18 cellular contexts compared by ENCODE assay signal in the genomic region with DNA sequence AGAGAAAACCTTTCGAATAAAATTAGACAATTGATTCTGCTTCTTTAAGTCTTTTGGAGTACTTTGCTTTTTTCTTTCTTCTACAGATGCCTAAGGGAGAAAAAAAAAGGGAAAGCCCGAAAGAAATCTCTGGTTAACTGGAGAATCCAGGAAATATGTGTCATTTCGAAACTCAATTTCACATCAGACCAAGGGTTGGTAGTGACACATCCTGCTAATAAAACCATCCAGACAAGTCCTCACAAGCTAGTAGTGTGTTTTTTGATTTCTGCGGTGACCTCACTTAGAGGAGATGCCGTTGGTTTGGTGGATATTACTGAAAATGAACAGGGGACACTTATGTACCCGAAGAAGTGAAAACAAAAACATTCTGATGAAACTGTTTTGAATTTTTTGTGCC.
DNase-seq lines count a peak whose midpoint lies in the region; ATAC-seq, FAIRE-seq and TF ChIP-seq lines count a peak whose summit lies in the region.
"Had no signal": no experiment of that assay in that cellular context is flagged by ENCODE, and none has a peak within 500 bp of the region (broad histone marks: within the 10 kb centered on the region; RNA-seq: fewer than 3 reads in every experiment).

No MANE protein-coding gene starts in this region.

- no peak overlapping the region for H2AFZ ChIP-seq in astrocyte (ENCODE audit: low read depth, low read length)

- H3K4me1 Mint-ChIP-seq in astrocyte (ENCODE audit: low read depth, unreplicated experiment) = peaks cover 26% of the 10 kb centered on the region
- H3K4me1 Mint-ChIP-seq: activated naive CD4-positive, alpha-beta T cell treated with anti-CD3 and anti-CD28 coated beads, Interleukin-2, amount 10 ng/mL, durations not matched to agents 7 days and 5 days; immature natural killer cell had no signal

- no peaks in the 10 kb centered on the region for H3K36me3 ChIP-seq in astrocyte (ENCODE audit: insufficient read depth, low read length)
- no peaks in the 10 kb centered on the region for H3K36me3 ChIP-seq in kidney (ENCODE audit: control insufficient read depth in 1 of 2, insufficient read depth in 2 of 2, low read length in 2 of 2)
- H3K36me3 ChIP-seq: esophagus squamous epithelium, transverse colon, WERI-Rb-1 had no signal

- H3K4me1 ChIP-seq in astrocyte (ENCODE audit: insufficient read depth, low read length) = no peaks in the 10 kb centered on the region
- peaks cover 15% of the 10 kb centered on the region for H3K4me1 ChIP-seq in foreskin keratinocyte
- no peaks in the 10 kb centered on the region for H3K4me1 ChIP-seq in kidney (ENCODE audit: control insufficient read depth in 1 of 2, insufficient read depth in 1 of 2, low read depth in 1 of 2, low read length in 2 of 2)
- H3K4me1 ChIP-seq: esophagus squamous epithelium had no signal

- FAIRE-seq in astrocyte (lab: Jason Lieb, UNC) (no peak), kidney (lab: Jason Lieb, UNC) (no peak)
- FAIRE-seq: GM12892 had no signal

- intact Hi-C loops in kidney (cut with DNase I) = no loop called here

- H3K36me3 Mint-ChIP-seq in astrocyte (ENCODE audit: low read depth, unreplicated experiment) = no peaks in the 10 kb centered on the region
- H3K36me3 Mint-ChIP-seq: activated naive CD4-positive, alpha-beta T cell treated with anti-CD3 and anti-CD28 coated beads, Interleukin-2, amount 10 ng/mL, durations not matched to agents 7 days and 5 days; immature natural killer cell had no signal

- DNase-seq in ACHN (peak; percentile 49), HPDE6-E6E7 (ENCODE audit: extremely low spot score) (peak; percentile 79), astrocyte (ENCODE audit: low read depth) (peak; percentile 16), foreskin keratinocyte (peak; percentile 96 to 99), NCI-H1436 treated with DMSO at 0.1 percent for 48 hours (lab: John Stamatoyannopoulos, UW) (no peak), NCI-H2029 treated with DMSO at 0.1 percent for 48 hours (lab: John Stamatoyannopoulos, UW) (no peak), kidney (no peak), NCI-H524 (lab: John Stamatoyannopoulos, UW) (no peak)
- DNase-seq: activated naive CD4-positive, alpha-beta T cell treated with anti-CD3 and anti-CD28 coated beads, Interleukin-2, amount 10 ng/mL, durations not matched to agents 7 days and 5 days; cerebellar nuclear complex; esophagus squamous epithelium; immature natural killer cell; posterior cingulate gyrus; transverse colon; WERI-Rb-1 had no signal

- no peak overlapping the region for H3K4me3 ChIP-seq in astrocyte (ENCODE audit: insufficient read depth, low read depth, low read length)
- H3K4me3 ChIP-seq in kidney (ENCODE audit: low read length in 2 of 2) = no peak overlapping the region
- H3K4me3 ChIP-seq: esophagus squamous epithelium, SK-N-MC, transverse colon had no signal

- TF ChIP-seq CTCF in astrocyte (IDR thresholded peaks at IDR 0.05; ENCODE audit: insufficient read depth, low read depth, low read length) (no peak), foreskin keratinocyte (conservative IDR thresholded peaks at IDR 0.05) (no peak), kidney (IDR thresholded peaks at IDR 0.05; ENCODE audit: borderline replicate concordance, extremely low read depth, insufficient read depth) (no peak)

- no peak overlapping the region for H3K9ac ChIP-seq in astrocyte (ENCODE audit: low read length)
- no peak overlapping the region for H3K9ac ChIP-seq in kidney (ENCODE audit: low read length in 2 of 2)
- H3K9ac ChIP-seq: KMS-11 had no signal

- H3K27me3 ChIP-seq in astrocyte (ENCODE audit: insufficient read depth, low read length) (no peaks in the 10 kb centered on the region), foreskin keratinocyte (no peaks in the 10 kb centered on the region)
- H3K27me3 ChIP-seq: esophagus squamous epithelium, transverse colon had no signal

- H3K27ac Mint-ChIP-seq in astrocyte (ENCODE audit: unreplicated experiment) = peak overlapping the region; percentile 100
- H3K27ac Mint-ChIP-seq: activated naive CD4-positive, alpha-beta T cell treated with anti-CD3 and anti-CD28 coated beads, Interleukin-2, amount 10 ng/mL, durations not matched to agents 7 days and 5 days; immature natural killer cell had no signal

- no peaks in the 10 kb centered on the region for H4K20me1 ChIP-seq in astrocyte (ENCODE audit: insufficient read depth, low read length)

- no peaks in the 10 kb centered on the region for H3K9me3 ChIP-seq in astrocyte (ENCODE audit: insufficient read depth, low read depth, low read length)
- H3K9me3 ChIP-seq in kidney (ENCODE audit: control insufficient read depth in 1 of 2, low read length in 2 of 2) = no peaks in the 10 kb centered on the region

- H3K4me2 ChIP-seq in astrocyte (ENCODE audit: low read length) = no peak overlapping the region
- H3K4me2 ChIP-seq: KMS-11 had no signal

- no peaks in the 10 kb centered on the region for H3K79me2 ChIP-seq in astrocyte (ENCODE audit: insufficient read depth, low read length)

- H3K9me3 Mint-ChIP-seq in astrocyte (ENCODE audit: unreplicated experiment) = no peaks in the 10 kb centered on the region
- H3K9me3 Mint-ChIP-seq: activated naive CD4-positive, alpha-beta T cell treated with anti-CD3 and anti-CD28 coated beads, Interleukin-2, amount 10 ng/mL, durations not matched to agents 7 days and 5 days had no signal

- H3K4me3 Mint-ChIP-seq in astrocyte (ENCODE audit: unreplicated experiment) = no peak overlapping the region
- H3K4me3 Mint-ChIP-seq: activated naive CD4-positive, alpha-beta T cell treated with anti-CD3 and anti-CD28 coated beads, Interleukin-2, amount 10 ng/mL, durations not matched to agents 7 days and 5 days; immature natural killer cell had no signal

- H3K27ac ChIP-seq in astrocyte (ENCODE audit: low read depth, low read length) = peak overlapping the region; percentile 8
- H3K27ac ChIP-seq in foreskin keratinocyte = peak overlapping the region; percentile 97
- no peak overlapping the region for H3K27ac ChIP-seq in kidney (ENCODE audit: low read depth in 2 of 2, low read length in 2 of 2)
- H3K27ac ChIP-seq: esophagus squamous epithelium, KMS-11, SK-N-MC, transverse colon, WERI-Rb-1 had no signal

- peak; percentile 98 for ATAC-seq in foreskin keratinocyte

- in situ Hi-C loops in ACHN (cut with HindIII; ENCODE audit: low pct_ligation_motif_present, low pct_unique_long_range_greater_than_20kb, low sequenced_read_pairs) = no loop called here

- H3K27me3 Mint-ChIP-seq in astrocyte (ENCODE audit: low read depth, unreplicated experiment) = no peaks in the 10 kb centered on the region

Comparison
In these comparisons a context has a peak if more than half of its experiments do, and no peak if none do; other contexts are left out.
1. DNase-seq: peak in ACHN (single experiment), HPDE6-E6E7 (single experiment), astrocyte (single experiment) and foreskin keratinocyte (2 of 2); none in NCI-H1436 treated with DMSO at 0.1 percent for 48 hours (single experiment), NCI-H2029 treated with DMSO at 0.1 percent for 48 hours (single experiment), kidney (single experiment) and NCI-H524 (0 of 2).
2. H3K27ac ChIP-seq: peak in astrocyte (single experiment) and foreskin keratinocyte (single experiment); none in kidney (0 of 2).